ENCODE assay signal across 1 cellular context in the genomic region with DNA sequence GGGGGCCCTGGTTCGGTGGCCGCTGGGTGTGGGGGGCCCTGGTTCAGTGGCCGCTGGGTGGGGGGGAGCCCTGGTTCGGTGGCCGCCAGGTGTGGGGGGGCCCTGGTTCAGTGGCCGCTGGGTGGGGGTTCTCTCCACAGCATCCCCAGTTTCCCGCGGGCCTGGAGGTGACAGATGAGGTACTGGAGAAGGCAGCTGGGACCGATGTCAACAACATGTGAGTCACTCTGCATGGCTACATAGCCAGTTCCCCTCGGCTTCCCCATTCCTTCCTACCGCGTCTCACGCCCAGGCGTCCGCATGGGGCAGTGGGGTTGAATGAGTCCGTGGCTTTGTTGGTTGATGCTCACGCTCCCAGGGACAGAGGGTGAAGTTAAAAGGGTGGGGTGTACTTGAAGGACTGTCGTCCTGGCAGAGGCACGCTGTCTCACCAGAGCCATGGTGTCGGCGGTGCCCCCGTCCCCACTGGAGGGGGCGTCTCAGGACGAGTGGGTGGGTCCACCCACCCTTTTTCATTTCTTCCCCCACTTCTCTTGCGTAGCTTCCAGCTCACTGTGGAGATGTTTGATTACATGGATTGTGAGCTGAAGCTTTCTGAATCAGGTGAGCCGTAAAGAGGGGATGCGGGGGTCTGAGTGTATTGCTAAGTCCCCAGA.
TF ChIP-seq lines count a peak whose summit lies in the region.

No MANE protein-coding gene starts in this region.

TF ChIP-seq in IMR-90, 13 proteins besides CTCF, POLR2A, EP300 and RAD21:
- TF ChIP-seq NFE2L2 (IDR thresholded peaks at IDR 0.05; ENCODE audit: low read depth, low read length) (no peak), MXI1 (IDR thresholded peaks at IDR 0.05; ENCODE audit: borderline replicate concordance, low read depth, low read length) (no peak), FOS (IDR thresholded peaks at IDR 0.05; ENCODE audit: low read depth, low read length) (0 out of 2 replicates have a peak, but pooled peaks have one; percentile 17), MAFK (IDR thresholded peaks at IDR 0.05; ENCODE audit: low read depth, low read length) (no peak), RCOR1 (IDR thresholded peaks at IDR 0.05; ENCODE audit: insufficient replicate concordance, low read length) (no peak), MAZ (IDR thresholded peaks at IDR 0.05; ENCODE audit: borderline replicate concordance, low read depth, low read length) (no peak), CHD1 (IDR thresholded peaks at IDR 0.05; ENCODE audit: low read depth, low read length) (no peak)
- TF ChIP-seq, protein P1, sequence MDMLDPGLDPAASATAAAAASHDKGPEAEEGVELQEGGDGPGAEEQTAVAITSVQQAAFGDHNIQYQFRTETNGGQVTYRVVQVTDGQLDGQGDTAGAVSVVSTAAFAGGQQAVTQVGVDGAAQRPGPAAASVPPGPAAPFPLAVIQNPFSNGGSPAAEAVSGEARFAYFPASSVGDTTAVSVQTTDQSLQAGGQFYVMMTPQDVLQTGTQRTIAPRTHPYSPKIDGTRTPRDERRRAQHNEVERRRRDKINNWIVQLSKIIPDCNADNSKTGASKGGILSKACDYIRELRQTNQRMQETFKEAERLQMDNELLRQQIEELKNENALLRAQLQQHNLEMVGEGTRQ (IDR thresholded peaks at IDR 0.05; ENCODE audit: low read depth, low read length) = no peak
